16 cellular contexts compared by ENCODE assay signal in the genomic region with DNA sequence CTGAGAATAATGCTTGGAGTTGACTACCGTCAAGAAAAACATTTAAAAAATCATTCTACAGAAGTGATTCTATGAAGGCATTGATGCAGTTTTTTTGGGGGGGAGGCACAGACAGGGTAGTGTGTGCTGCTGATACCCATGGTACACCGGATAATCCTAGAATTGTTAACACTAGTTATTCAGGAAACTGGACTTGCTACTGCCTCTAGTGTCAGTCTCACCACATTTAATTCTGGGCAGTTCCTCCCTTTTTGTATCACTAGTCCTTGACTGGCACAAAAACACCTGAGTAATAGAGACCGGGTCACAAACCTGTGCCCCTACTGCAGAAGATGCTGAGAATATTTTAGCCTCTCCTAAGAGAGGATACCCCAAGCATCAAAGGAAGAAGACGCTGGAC. TPM values are rescaled to one million over a fixed set of nuclear protein-coding genes. Genes with fewer than 3 reads are reported as not detected.
"Had no signal": no experiment of that assay in that cellular context is flagged by ENCODE, and none has a peak within 500 bp of the region (broad histone marks: within the 10 kb centered on the region; RNA-seq: fewer than 3 reads in every experiment).

No MANE protein-coding gene starts in this region.

- H3K4me3 ChIP-seq: dorsolateral prefrontal cortex, esophagus squamous epithelium, prostate gland, testis, upper lobe of right lung had no signal

- H3K4me1 Mint-ChIP-seq: naive B cell had no signal

- H3K4me3 Mint-ChIP-seq: activated CD4-positive, alpha-beta memory T cell treated with anti-CD3 and anti-CD28 coated beads for 36 hours; activated naive CD8-positive, alpha-beta T cell treated with anti-CD3 and anti-CD28 coated beads for 36 hours; activated T-cell treated with anti-CD3 and anti-CD28 coated beads, Interleukin-2, amount 50 U/mL, for 4 hours; naive B cell; stimulated activated naive CD8-positive, alpha-beta T cell treated with anti-CD3 and anti-CD28 coated beads, Interleukin-15, Interleukin-2, amounts not matched to agents 100 ng/mL and 50 ng/mL, for 24 hours had no signal

- H3K27ac ChIP-seq: dorsolateral prefrontal cortex, esophagus squamous epithelium, prostate gland, testis, upper lobe of right lung had no signal

- H3K27ac Mint-ChIP-seq: activated CD4-positive, alpha-beta memory T cell treated with anti-CD3 and anti-CD28 coated beads for 36 hours; activated naive CD8-positive, alpha-beta T cell treated with anti-CD3 and anti-CD28 coated beads for 36 hours; naive B cell; stimulated activated naive CD8-positive, alpha-beta T cell treated with anti-CD3 and anti-CD28 coated beads, Interleukin-15, Interleukin-2, amounts not matched to agents 100 ng/mL and 50 ng/mL, for 24 hours had no signal

- H3K9me3 Mint-ChIP-seq: activated CD4-positive, alpha-beta memory T cell treated with anti-CD3 and anti-CD28 coated beads for 36 hours; activated naive CD8-positive, alpha-beta T cell treated with anti-CD3 and anti-CD28 coated beads for 36 hours; activated T-cell treated with anti-CD3 and anti-CD28 coated beads, Interleukin-2, amount 50 U/mL, for 4 hours; stimulated activated naive CD8-positive, alpha-beta T cell treated with anti-CD3 and anti-CD28 coated beads, Interleukin-15, Interleukin-2, amounts not matched to agents 100 ng/mL and 50 ng/mL, for 24 hours had no signal

- H3K27me3 ChIP-seq: dorsolateral prefrontal cortex, esophagus squamous epithelium, testis, upper lobe of right lung had no signal

- H3K9me3 ChIP-seq: esophagus squamous epithelium, prostate gland, testis, upper lobe of right lung had no signal

- FAIRE-seq: kidney had no signal

- H3K36me3 ChIP-seq: esophagus squamous epithelium, prostate gland, upper lobe of right lung had no signal

- H3K4me1 ChIP-seq: prostate gland, testis, upper lobe of right lung had no signal

- H3K36me3 Mint-ChIP-seq: activated CD4-positive, alpha-beta memory T cell treated with anti-CD3 and anti-CD28 coated beads for 36 hours; activated naive CD8-positive, alpha-beta T cell treated with anti-CD3 and anti-CD28 coated beads for 36 hours; naive B cell had no signal

- DNase-seq: activated CD4-positive, alpha-beta memory T cell treated with anti-CD3 and anti-CD28 coated beads for 36 hours; activated gamma-delta T cell treated with Interleukin-2 at 50 U/mL for 16 hours; activated naive CD8-positive, alpha-beta T cell treated with anti-CD3 and anti-CD28 coated beads for 36 hours; activated T-cell treated with anti-CD3 and anti-CD28 coated beads, Interleukin-2, amount 50 U/mL, for 4 hours; dorsolateral prefrontal cortex; esophagus squamous epithelium; kidney; naive B cell; stimulated activated CD4-positive, alpha-beta T cell treated with anti-CD3 and anti-CD28 coated beads, Interleukin-2, amount 100 ng/mL, for 48 hours; T-helper 9 cell; testis; upper lobe of right lung had no signal

- ATAC-seq: activated T-cell treated with anti-CD3 and anti-CD28 coated beads, Interleukin-2, amount 50 U/mL, for 4 hours; upper lobe of right lung had no signal

RNA-seq across cellular contexts. Expression of gene OR2F2, which starts 20.1 kb away (rescaled TPM):
- total RNA-seq: activated CD4-positive, alpha-beta memory T cell treated with anti-CD3 and anti-CD28 coated beads for 36 hours; activated naive CD8-positive, alpha-beta T cell treated with anti-CD3 and anti-CD28 coated beads for 36 hours; activated T-cell treated with anti-CD3 and anti-CD28 coated beads, Interleukin-2, amount 50 U/mL, for 4 hours; cerebellum; dorsolateral prefrontal cortex; esophagus squamous epithelium; kidney; lower leg skin; prostate gland; upper lobe of right lung had no signal

RNA-seq across cellular contexts. Expression of gene OR2F1, which starts 39.7 kb away (rescaled TPM):
- total RNA-seq: activated CD4-positive, alpha-beta memory T cell treated with anti-CD3 and anti-CD28 coated beads for 36 hours; activated naive CD8-positive, alpha-beta T cell treated with anti-CD3 and anti-CD28 coated beads for 36 hours; activated T-cell treated with anti-CD3 and anti-CD28 coated beads, Interleukin-2, amount 50 U/mL, for 4 hours; esophagus squamous epithelium; kidney; lower leg skin; prostate gland; upper lobe of right lung had no signal
